In genomic region chr2:10426726-10427567, GRCh38 we compare ENCODE assay signal across 26 cellular contexts. TPM values are rescaled to one million over a fixed set of nuclear protein-coding genes. Genes with fewer than 3 reads are reported as not detected.
DNase-seq lines count a peak whose midpoint lies in the region; ATAC-seq, FAIRE-seq and TF ChIP-seq lines count a peak whose summit lies in the region.
"Had no signal": no experiment of that assay in that cellular context is flagged by ENCODE, and none has a peak within 500 bp of the region (broad histone marks: within the 10 kb centered on the region; RNA-seq: fewer than 3 reads in every experiment).

No MANE protein-coding gene starts in this region.

- 93% methylated on average over 33 of the region's 39 CpGs for WGBS in HepG2 (ENCODE audit: low lambda C conversion rate)
- WGBS in right lobe of liver (ENCODE audit: insufficient coverage, low coverage, low lambda C conversion rate, missing lambda C conversion rate) = 90% methylated on average over 15 of the region's 39 CpGs
- WGBS in mammary epithelial cell (ENCODE audit: low coverage, missing lambda C conversion rate) = 95% methylated on average over 31 of the region's 39 CpGs

- H3K36me3 ChIP-seq in HepG2 (replicated peaks in 1 of 2; ENCODE audit: control insufficient read depth in 1 of 2, insufficient read depth in 2 of 2, low read length in 2 of 2) (peaks cover 17 to 21% of the 10 kb centered on the region in 2 experiments; a peak in 4 of 5 replicates), right lobe of liver (peaks cover 0 to 15% (median under 1%) of the 10 kb centered on the region in 4 donors), mammary epithelial cell (ENCODE audit: insufficient read depth, low read length) (no peaks in the 10 kb centered on the region), gastrocnemius medialis (no peaks in the 10 kb centered on the region)
- H3K36me3 ChIP-seq: prostate gland had no signal

- H3K4me3 ChIP-seq in HepG2 (replicated peaks in 1 of 3; ENCODE audit: insufficient read depth in 1 of 3, low read depth in 2 of 3, low read length in 3 of 3) = no peak overlapping the region
- no peak overlapping the region for H3K4me3 ChIP-seq in right lobe of liver
- no peak overlapping the region for H3K4me3 ChIP-seq in mammary epithelial cell (replicated peaks in 1 of 3; ENCODE audit: insufficient read depth in 1 of 3, low read depth in 2 of 3, low read length in 3 of 3)
- no peak overlapping the region for H3K4me3 ChIP-seq in gastrocnemius medialis
- H3K4me3 ChIP-seq: GM12878, GM23338, hepatocyte, left ventricle myocardium inferior, prostate gland, SK-N-MC, suprapubic skin had no signal

- TF ChIP-seq EP300 in HepG2 (IDR thresholded peaks at IDR 0.05; ENCODE audit: low read depth in 2 of 2, low read length in 2 of 2) (no peak), HepG2 (CRISPR knock-in tag; IDR thresholded peaks at IDR 0.05; ENCODE audit: borderline replicate concordance) (no peak)

- H3K4me1 ChIP-seq in HepG2 (ENCODE audit: insufficient read depth, low read length) = peaks cover 2% of the 10 kb centered on the region
- H3K4me1 ChIP-seq in right lobe of liver = peaks cover 0 to 2% (median 0%) of the 10 kb centered on the region in 4 donors
- no peaks in the 10 kb centered on the region for H3K4me1 ChIP-seq in mammary epithelial cell (ENCODE audit: insufficient read depth, low read length)
- no peaks in the 10 kb centered on the region for H3K4me1 ChIP-seq in gastrocnemius medialis
- H3K4me1 ChIP-seq: Caco-2, foreskin keratinocyte, prostate gland had no signal

- ATAC-seq in HepG2 (no peak), right lobe of liver (no peak), GM21447 (IDR thresholded peaks at IDR 0.05; ENCODE audit: unreplicated experiment) (no peak), gastrocnemius medialis (no peak)
- ATAC-seq: activated naive CD4-positive, alpha-beta T cell treated with anti-CD3 and anti-CD28 coated beads, Interleukin-2, amount 50 U/mL, for 72 hours; foreskin keratinocyte; GM12878; GM23338 had no signal

- no peaks in the 10 kb centered on the region for H3K79me2 ChIP-seq in HepG2 (ENCODE audit: insufficient read depth, low read length)
- H3K79me2 ChIP-seq in mammary epithelial cell (ENCODE audit: insufficient read depth, low read length) = no peaks in the 10 kb centered on the region
- H3K79me2 ChIP-seq: hepatocyte had no signal

- no peak for TF ChIP-seq CTCF in HepG2 (CRISPR knock-in tag; IDR thresholded peaks at IDR 0.05)
- no peak for TF ChIP-seq CTCF in right lobe of liver (IDR thresholded peaks at IDR 0.05)
- TF ChIP-seq CTCF in mammary epithelial cell (conservative IDR thresholded peaks at IDR 0.05 in 1 of 2, IDR thresholded peaks at IDR 0.05 in 1 of 2; ENCODE audit: extremely low read depth in 1 of 2, insufficient read depth in 1 of 2, low read depth in 1 of 2, low read length in 2 of 2) = no peak
- no peak for TF ChIP-seq CTCF in mesothelial cell of epicardium (IDR thresholded peaks at IDR 0.05; ENCODE audit: unreplicated experiment)
- TF ChIP-seq CTCF in gastrocnemius medialis (IDR thresholded peaks at IDR 0.05 in 4 of 5, conservative IDR thresholded peaks at IDR 0.05 in 1 of 5) = no peak

- H3K9me3 ChIP-seq in HepG2 (ENCODE audit: low read length) = no peaks in the 10 kb centered on the region
- no peaks in the 10 kb centered on the region for H3K9me3 ChIP-seq in right lobe of liver
- H3K9me3 ChIP-seq in mammary epithelial cell (replicated peaks; ENCODE audit: insufficient read depth, low read length) = no peaks in the 10 kb centered on the region
- H3K9me3 ChIP-seq in gastrocnemius medialis = no peaks in the 10 kb centered on the region
- H3K9me3 ChIP-seq: Caco-2, left ventricle myocardium inferior, prostate gland, suprapubic skin had no signal

- CTCF ChIA-PET in HepG2 (lab: Yijun Ruan, JAX; ENCODE audit: low intra/inter-chr PET ratio, low total read pairs) (no interaction called here), mammary epithelial cell (lab: Charles Lee; ENCODE audit: low non-redundant PET) (no interaction called here)
- CTCF ChIA-PET in activated CD4-positive, alpha-beta T cell treated with anti-CD3 and anti-CD28 coated beads, Interleukin-2, amount 10 ng/mL, durations not matched to agents 7 days and 5 days (lab: Charles Lee) = interaction anchor here (1.2 to 3.5 kb wide), 3 partner anchors 8 to 18 kb away, joined by 4 to 16 read pairs (median 13); no protein-coding TSS in a partner anchor

- TF ChIP-seq RAD21 in HepG2 (CRISPR knock-in tag; IDR thresholded peaks at IDR 0.05) = no peak

- H3K9me3 Mint-ChIP-seq in mesothelial cell of epicardium = no peaks in the 10 kb centered on the region
- no peaks in the 10 kb centered on the region for H3K9me3 Mint-ChIP-seq in activated CD4-positive, alpha-beta T cell treated with anti-CD3 and anti-CD28 coated beads, Interleukin-2, amount 10 ng/mL, durations not matched to agents 7 days and 5 days
- H3K9me3 Mint-ChIP-seq: activated naive CD4-positive, alpha-beta T cell treated with anti-CD3 and anti-CD28 coated beads, Interleukin-2, amount 50 U/mL, for 72 hours; GM23338; nephron progenitor cell had no signal

- in situ Hi-C loops in HepG2 (cut with HindIII; ENCODE audit: extremely low pct_ligation_motif_present, low pct_unique_long_range_greater_than_20kb) = loop anchor here (25.0 kb wide), 1 partner anchor 615 kb away; no protein-coding TSS in a partner anchor
- in situ Hi-C loops in mammary epithelial cell (cut with MboI; ENCODE audit: low sequenced_read_pairs in 2 of 2) = no loop called here
- in situ Hi-C loops in gastrocnemius medialis (cut with MboI; ENCODE audit: low sequenced_read_pairs in 4 of 4) = no loop called here

- FAIRE-seq in HepG2 (lab: Jason Lieb, UNC) = no peak
- FAIRE-seq: A204.1, GM12878 had no signal

- H3K4me1 Mint-ChIP-seq in mesothelial cell of epicardium = peaks cover 9% of the 10 kb centered on the region
- H3K4me1 Mint-ChIP-seq in activated CD4-positive, alpha-beta T cell treated with anti-CD3 and anti-CD28 coated beads, Interleukin-2, amount 10 ng/mL, durations not matched to agents 7 days and 5 days = peaks cover 3% of the 10 kb centered on the region
- H3K4me1 Mint-ChIP-seq: GM23338 had no signal

- POLR2A ChIA-PET in HepG2 (lab: Yijun Ruan, JAX) = no interaction called here
- POLR2A ChIA-PET in activated CD4-positive, alpha-beta T cell treated with anti-CD3 and anti-CD28 coated beads, Interleukin-2, amount 10 ng/mL, durations not matched to agents 7 days and 5 days (lab: Charles Lee) = no interaction called here

- H3K4me2 ChIP-seq in HepG2 (ENCODE audit: low read depth, low read length) = no peak overlapping the region
- no peak overlapping the region for H3K4me2 ChIP-seq in mammary epithelial cell (ENCODE audit: insufficient read depth, low read depth, low read length)
- H3K4me2 ChIP-seq: GM23338, hepatocyte had no signal

- H3K4me3 Mint-ChIP-seq in mesothelial cell of epicardium = no peak overlapping the region
- H3K4me3 Mint-ChIP-seq in activated CD4-positive, alpha-beta T cell treated with anti-CD3 and anti-CD28 coated beads, Interleukin-2, amount 10 ng/mL, durations not matched to agents 7 days and 5 days = no peak overlapping the region
- H3K4me3 Mint-ChIP-seq: B cell, GM23338, nephron progenitor cell had no signal

- no peaks in the 10 kb centered on the region for H4K20me1 ChIP-seq in HepG2 (ENCODE audit: insufficient read depth, low read length)
- H4K20me1 ChIP-seq in mammary epithelial cell (ENCODE audit: insufficient read depth, low read length) = no peaks in the 10 kb centered on the region

- intact Hi-C loops in HepG2 (cut with micrococcal nuclease; ENCODE audit: unreplicated experiment) = no loop called here
- intact Hi-C loops in right lobe of liver (cut with DNase I) = loop anchor here in 1 of 2 donors (10.0 kb wide), 1 partner anchor 622 kb away; no protein-coding TSS in a partner anchor
- intact Hi-C loops in mammary epithelial cell (cut with micrococcal nuclease) = no loop called here
- intact Hi-C loops in gastrocnemius medialis (cut with DNase I; ENCODE audit: low total_unique reads) = no loop called here

- dilution Hi-C loops in mammary epithelial cell (cut with HindIII; ENCODE audit: low sequenced_read_pairs) = loop anchor here (25.0 kb wide), 1 partner anchor 615 kb away; no protein-coding TSS in a partner anchor

- TF ChIP-seq POLR2A in HepG2 (IDR thresholded peaks at IDR 0.05; ENCODE audit: insufficient read depth in 1 of 2, low read depth in 2 of 2, low read length in 2 of 2) (no peak), right lobe of liver (IDR thresholded peaks at IDR 0.05) (no peak), gastrocnemius medialis (IDR thresholded peaks at IDR 0.05) (no peak)

- H3K27ac Mint-ChIP-seq in mesothelial cell of epicardium = peak overlapping the region; percentile 51
- no peak overlapping the region for H3K27ac Mint-ChIP-seq in activated CD4-positive, alpha-beta T cell treated with anti-CD3 and anti-CD28 coated beads, Interleukin-2, amount 10 ng/mL, durations not matched to agents 7 days and 5 days
- H3K27ac Mint-ChIP-seq: B cell, GM23338 had no signal

- H3K27me3 ChIP-seq in HepG2 (ENCODE audit: control insufficient read depth in 1 of 2, insufficient read depth in 2 of 2, low read length in 2 of 2) (peaks cover 0 to 7% of the 10 kb centered on the region in 2 experiments; a peak in 3 of 5 replicates), right lobe of liver (no peaks in the 10 kb centered on the region), mammary epithelial cell (ENCODE audit: insufficient read depth, low read length) (no peaks in the 10 kb centered on the region), gastrocnemius medialis (peaks cover 0 to 4% (median 0%) of the 10 kb centered on the region in 3 donors)
- H3K27me3 ChIP-seq: hepatocyte had no signal

- BruUV-seq in HepG2 (replicated peaks; lab: Mats Ljungman, UMichigan) = TSS peak; percentile 52
- BruUV-seq in mammary epithelial cell (replicated peaks; lab: Mats Ljungman, UMichigan) = TSS peak; percentile 75

- H3K36me3 Mint-ChIP-seq in mesothelial cell of epicardium = peaks cover 4% of the 10 kb centered on the region
- no peaks in the 10 kb centered on the region for H3K36me3 Mint-ChIP-seq in activated CD4-positive, alpha-beta T cell treated with anti-CD3 and anti-CD28 coated beads, Interleukin-2, amount 10 ng/mL, durations not matched to agents 7 days and 5 days (ENCODE audit: low read depth)
- H3K36me3 Mint-ChIP-seq: activated naive CD4-positive, alpha-beta T cell treated with anti-CD3 and anti-CD28 coated beads, Interleukin-2, amount 50 U/mL, for 72 hours had no signal

- DNase-seq in HepG2 (ENCODE audit: low spot score) (no peak), right lobe of liver (no peak), mammary epithelial cell (no peak), mesothelial cell of epicardium (ENCODE audit: low spot score in 2 of 2, unreplicated experiment in 2 of 2) (no peak), gastrocnemius medialis (no peak)
- DNase-seq in activated CD4-positive, alpha-beta T cell treated with anti-CD3 and anti-CD28 coated beads, Interleukin-2, amount 10 ng/mL, durations not matched to agents 7 days and 5 days = no peak
- DNase-seq in activated CD8-positive, alpha-beta memory T cell treated with anti-CD3 and anti-CD28 coated beads, Interleukin-2, amount 50 U/mL, for 48 hours = no peak
- DNase-seq: Caco-2; DND-41; foreskin keratinocyte; Kasumi-1; left ventricle myocardium inferior; NCI-H524 treated with DMSO at 0.1 percent for 48 hours; nephron progenitor cell; RPMI8226; stimulated activated CD4-positive, alpha-beta T cell treated with anti-CD3 and anti-CD28 coated beads, Interleukin-1b, Interleukin-23, amount 100 ng/mL, for 48 hours had no signal

- H3K27ac ChIP-seq in HepG2 (ENCODE audit: extremely low read length, insufficient read depth, low read length) (no peak overlapping the region), right lobe of liver (no peak overlapping the region), mammary epithelial cell (ENCODE audit: insufficient read depth, low read depth, low read length) (no peak overlapping the region), gastrocnemius medialis (no peak overlapping the region)
- H3K27ac ChIP-seq: foreskin keratinocyte, hepatocyte, left ventricle myocardium inferior, SK-N-MC, suprapubic skin had no signal

- H2AFZ ChIP-seq in HepG2 (ENCODE audit: low read length) (no peak overlapping the region), mammary epithelial cell (ENCODE audit: low read depth, low read length) (no peak overlapping the region)
- H2AFZ ChIP-seq: GM23338, hepatocyte had no signal

- H3K9ac ChIP-seq in HepG2 (ENCODE audit: insufficient read depth, low read depth, low read length) (no peak overlapping the region), mammary epithelial cell (ENCODE audit: insufficient read depth, low read length) (no peak overlapping the region)

- H3K27me3 Mint-ChIP-seq in mesothelial cell of epicardium (ENCODE audit: low read depth) = peaks cover under 1% of the 10 kb centered on the region
- H3K27me3 Mint-ChIP-seq in activated CD4-positive, alpha-beta T cell treated with anti-CD3 and anti-CD28 coated beads, Interleukin-2, amount 10 ng/mL, durations not matched to agents 7 days and 5 days = no peaks in the 10 kb centered on the region
- H3K27me3 Mint-ChIP-seq: B cell had no signal

RNA-seq across cellular contexts. Expression of gene ODC1, which starts 21.2 kb away (rescaled TPM):
- 371 and 422 TPM in 2 replicates for total RNA-seq in HepG2 (2016; rRNA removed; fragmentation: Illumina TruSeq; extraction: Trizol)
- total RNA-seq in HepG2 (2016; cell fraction: cytosol; rRNA removed; fragmentation: Illumina TruSeq; extraction: Trizol; ENCODE audit: low read depth) = 747 and 845 TPM in 2 replicates
- 382 and 405 TPM in 2 replicates for total RNA-seq in HepG2 (2016; cell fraction: insoluble cytoplasmic fraction; rRNA removed; fragmentation: Illumina TruSeq; extraction: Trizol)
- 1,179 and 1,380 TPM in 2 replicates for total RNA-seq in HepG2 (2016; cell fraction: membrane; rRNA removed; fragmentation: Illumina TruSeq; extraction: Trizol)
- 154 and 170 TPM in 2 replicates for total RNA-seq in HepG2 (2016; cell fraction: nucleus; rRNA removed; fragmentation: Illumina TruSeq; extraction: Trizol)
- polyA plus RNA-seq in HepG2 (2011; rRNA removed) = 105 and 142 TPM in 2 replicates
- polyA plus RNA-seq in HepG2 (2011; cell fraction: cytosol; rRNA removed) = 93.6 and 131 TPM in 2 replicates
- polyA plus RNA-seq in HepG2 (2011; cell fraction: nucleus; rRNA removed) = 44.5 and 56.5 TPM in 2 replicates
- 108 and 109 TPM in 2 replicates for polyA plus RNA-seq in HepG2 (2012)
- 923 and 940 TPM in 2 replicates for polyA plus RNA-seq in HepG2 (2016; cell fraction: cytosol; fragmentation: Illumina TruSeq; extraction: Trizol; ENCODE audit: low read depth)
- 367 and 392 TPM in 2 replicates for polyA plus RNA-seq in HepG2 (2016; cell fraction: insoluble cytoplasmic fraction; fragmentation: Illumina TruSeq; extraction: Trizol; ENCODE audit: low read depth)
- 1,008 and 1,080 TPM in 2 replicates for polyA plus RNA-seq in HepG2 (2016; cell fraction: membrane; fragmentation: Illumina TruSeq; extraction: Trizol; ENCODE audit: low read depth)
- polyA plus RNA-seq in HepG2 (2016; cell fraction: nucleus; fragmentation: Illumina TruSeq; extraction: Trizol; ENCODE audit: insufficient read depth, low read depth) = 235 and 237 TPM in 2 replicates
- 64.0 and 223 TPM in 2 replicates for polyA minus RNA-seq in HepG2 (2011; rRNA and poly(A)+ RNA removed; ENCODE audit: low replicate concordance)
- polyA minus RNA-seq in HepG2 (2011; cell fraction: cytosol; rRNA and poly(A)+ RNA removed) = 53.3 and 58.5 TPM in 2 replicates
- polyA minus RNA-seq in HepG2 (2011; cell fraction: nucleus; rRNA and poly(A)+ RNA removed) = 32.7 and 35.2 TPM in 2 replicates
- total RNA-seq in right lobe of liver = 100 to 1,000 TPM in 2 of 6 experiments, 10 to 100 TPM in 4; 14.4 to 197 (median 28.6) TPM
- 100 to 1,000 TPM in 1 of 2 donors, 10 to 100 TPM in 1; 64.0 to 161 TPM for total RNA-seq in mammary epithelial cell
- 253 TPM for polyA plus RNA-seq in mammary epithelial cell
- polyA minus RNA-seq in mammary epithelial cell = 493 TPM
- 138 to 148 TPM (median 148 TPM) in 3 replicates for total RNA-seq in mesothelial cell of epicardium
- total RNA-seq in activated CD4-positive, alpha-beta T cell treated with anti-CD3 and anti-CD28 coated beads, Interleukin-2, amount 10 ng/mL, durations not matched to agents 7 days and 5 days = 10 to 100 TPM; 47.1 to 50.3 TPM
- total RNA-seq in gastrocnemius medialis = 100 to 1,000 TPM; 134 to 339 (median 255) TPM
